ENCODE assay signal across 20 cellular contexts in the genomic region with DNA sequence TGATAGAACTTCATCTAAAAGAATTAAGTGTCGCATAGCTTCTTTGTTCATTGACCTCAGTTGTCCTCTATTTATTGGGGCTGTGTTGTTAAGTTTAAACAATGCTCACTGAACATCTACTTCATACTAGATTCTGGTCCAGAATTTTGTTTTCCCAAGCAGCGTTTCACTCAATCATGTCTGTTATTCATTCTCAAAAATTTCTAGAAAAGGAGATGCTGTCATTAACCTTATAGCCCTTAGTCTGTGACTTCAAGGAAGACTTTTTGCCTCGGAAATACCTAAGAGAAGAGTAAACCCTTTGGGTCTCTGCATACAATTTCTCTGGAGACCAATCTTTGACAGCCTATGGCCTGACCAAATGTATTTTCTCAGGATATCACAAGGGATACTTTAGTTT.
"Had no signal": no experiment of that assay in that cellular context is flagged by ENCODE, and none has a peak within 500 bp of the region (broad histone marks: within the 10 kb centered on the region; RNA-seq: fewer than 3 reads in every experiment).

No MANE protein-coding gene starts in this region.

- H3K9me3 ChIP-seq: gastrocnemius medialis, lower lobe of right lung, mucosa of descending colon had no signal

- H3K36me3 ChIP-seq: esophagus squamous epithelium, gastrocnemius medialis, heart right ventricle, left lung, lower lobe of right lung had no signal

- H3K27ac Mint-ChIP-seq: effector memory CD8-positive, alpha-beta T cell had no signal

- H3K27ac ChIP-seq: coronary artery, epithelial cell of prostate, esophagus squamous epithelium, gastrocnemius medialis, heart right ventricle, left lung, lower lobe of right lung had no signal

- H3K4me3 Mint-ChIP-seq: effector memory CD8-positive, alpha-beta T cell; mesothelial cell of epicardium had no signal

- DNase-seq: effector CD8-positive, alpha-beta T cell; effector memory CD8-positive, alpha-beta T cell; erythroblast; esophagus squamous epithelium; foreskin fibroblast; foreskin melanocyte; gastrocnemius medialis; glutamatergic neuron; head of caudate nucleus; heart right ventricle; hippocampal formation; left cardiac atrium; left lung; left ventricle myocardium superior; lower lobe of right lung; mesenchymal stem cell; mucosa of descending colon had no signal

- H3K27me3 ChIP-seq: gastrocnemius medialis, left lung had no signal

- H3K4me3 ChIP-seq: coronary artery, esophagus squamous epithelium, gastrocnemius medialis, heart right ventricle, left lung, lower lobe of right lung, mucosa of descending colon had no signal
